Comparison of ENCODE assay signal across 8 cellular contexts in genomic region chr11:93236741-93237675, GRCh38. TPM values are rescaled to one million over a fixed set of nuclear protein-coding genes. Genes with fewer than 3 reads are reported as not detected.
DNase-seq lines count a peak whose midpoint lies in the region; ATAC-seq and TF ChIP-seq lines count a peak whose summit lies in the region.

No MANE protein-coding gene starts in this region.

- no peaks in the 10 kb centered on the region for H3K36me3 Mint-ChIP-seq in Caco-2 (ENCODE audit: insufficient read depth, unreplicated experiment)

- H3K27ac ChIP-seq in Panc1 (ENCODE audit: low read length) (no peak overlapping the region), neuronal stem cell (replicated peaks; ENCODE audit: low read length) (no peak overlapping the region)

- CTCF ChIA-PET in Caco-2 (lab: Charles Lee) = interaction anchor here (0.6 to 2.0 kb wide), 14 partner anchors 12 to 1264 kb away, joined by 3 to 12 read pairs (median 3); no protein-coding TSS in a partner anchor
- CTCF ChIA-PET in Panc1 (lab: Charles Lee) = no interaction called here

- H3K14ac ChIP-seq in neuronal stem cell (ENCODE audit: low read length) = no peak overlapping the region

- H3K27me3 Mint-ChIP-seq in Caco-2 (ENCODE audit: insufficient read depth, unreplicated experiment) = peaks cover 13% of the 10 kb centered on the region

- H2AK5ac ChIP-seq in neuronal stem cell (ENCODE audit: low read depth, low read length) = no peak overlapping the region

- H2BK15ac ChIP-seq in neuronal stem cell (ENCODE audit: low read length) = no peak overlapping the region

- in situ Hi-C loops in Panc1 (cut with HindIII; ENCODE audit: low pct_unique_long_range_greater_than_20kb, low sequenced_read_pairs) = no loop called here

- TF ChIP-seq CTCF in Caco-2 (IDR thresholded peaks at IDR 0.05; ENCODE audit: insufficient read depth in 1 of 2, low read depth in 1 of 2, low read length in 1 of 2, severe bottlenecking in 1 of 2, unreplicated experiment in 1 of 2) = peak; percentile 72 to 86
- TF ChIP-seq CTCF in Panc1 (IDR thresholded peaks at IDR 0.05) = peak; percentile 74

- no TSS peak for BruUV-seq in Caco-2 (replicated peaks; lab: Mats Ljungman, UMichigan)
- no TSS peak for BruUV-seq in Panc1 (replicated peaks; lab: Mats Ljungman, UMichigan)

- no peak overlapping the region for H2AFZ ChIP-seq in neuronal stem cell (ENCODE audit: low read length)

- DNase-seq in Caco-2 (peak in 1 of 2 experiments; percentile 73), Panc1 (ENCODE audit: low read depth, low spot score) (no peak), fibroblast of gingiva (ENCODE audit: low read depth) (peak; percentile 26), neuronal stem cell (ENCODE audit: low spot score) (peak; percentile 29)

- H3K9me3 ChIP-seq in Caco-2 = no peaks in the 10 kb centered on the region
- no peaks in the 10 kb centered on the region for H3K9me3 ChIP-seq in Panc1 (ENCODE audit: control insufficient read depth, insufficient read depth, low read depth, low read length)
- no peaks in the 10 kb centered on the region for H3K9me3 ChIP-seq in neuronal stem cell (replicated peaks in 1 of 2; ENCODE audit: control insufficient read depth in 2 of 2, insufficient read depth in 1 of 2, low read depth in 1 of 2, low read length in 2 of 2)

- no peak overlapping the region for H4K8ac ChIP-seq in neuronal stem cell (ENCODE audit: low read depth, low read length)

- H3K36me3 ChIP-seq in Caco-2 (ENCODE audit: control insufficient read depth, insufficient read depth, low read length) (no peaks in the 10 kb centered on the region), Panc1 (ENCODE audit: control insufficient read depth, insufficient read depth, low read length) (no peaks in the 10 kb centered on the region), neuronal stem cell (replicated peaks in 1 of 2; ENCODE audit: control insufficient read depth in 2 of 2, insufficient read depth in 2 of 2, low read length in 2 of 2) (no peaks in the 10 kb centered on the region)

- H3K27ac Mint-ChIP-seq in Caco-2 (ENCODE audit: unreplicated experiment) = no peak overlapping the region

- no peaks in the 10 kb centered on the region for H3K4me1 ChIP-seq in Caco-2
- H3K4me1 ChIP-seq in Panc1 (ENCODE audit: control insufficient read depth, insufficient read depth, low read length) = no peaks in the 10 kb centered on the region
- no peaks in the 10 kb centered on the region for H3K4me1 ChIP-seq in neuronal stem cell (ENCODE audit: control insufficient read depth in 2 of 2, insufficient read depth in 1 of 2, low read depth in 1 of 2, low read length in 2 of 2)

- no peaks in the 10 kb centered on the region for H3K4me1 Mint-ChIP-seq in Caco-2 (ENCODE audit: low read depth, unreplicated experiment)

- H4K91ac ChIP-seq in neuronal stem cell (ENCODE audit: low read depth, low read length, poor library complexity) = no peak overlapping the region

- H3K27me3 ChIP-seq in Caco-2 (replicated peaks; ENCODE audit: control insufficient read depth, insufficient read depth, low read length) (peaks cover 6% of the 10 kb centered on the region; the same call in 1 of the 2 replicates), Panc1 (ENCODE audit: control insufficient read depth, insufficient read depth, low read length) (peaks cover 34% of the 10 kb centered on the region), neuronal stem cell (ENCODE audit: control insufficient read depth in 3 of 3, insufficient read depth in 3 of 3, low read depth in 1 of 3, low read length in 3 of 3) (peaks cover 0 to 5% (median 0%) of the 10 kb centered on the region in 3 experiments)

- POLR2A ChIA-PET in Caco-2 (lab: Charles Lee) = no interaction called here
- POLR2A ChIA-PET in Panc1 (lab: Charles Lee) = no interaction called here

- no peak overlapping the region for H3K23ac ChIP-seq in neuronal stem cell (ENCODE audit: low read depth, low read length, poor library complexity)

- no peaks in the 10 kb centered on the region for H3K79me1 ChIP-seq in neuronal stem cell (ENCODE audit: low read depth, low read length)

- no peak overlapping the region for H3K4me3 Mint-ChIP-seq in Caco-2 (ENCODE audit: unreplicated experiment)

- H3K4ac ChIP-seq in neuronal stem cell (ENCODE audit: low read length) = no peak overlapping the region

- ATAC-seq in GM18873 (IDR thresholded peaks at IDR 0.05; ENCODE audit: low FRiP score, unreplicated experiment) (peak; percentile 70), HG03439 (IDR thresholded peaks at IDR 0.05; ENCODE audit: unreplicated experiment) (peak; percentile 47), Panc1 (peak; percentile 80), HG03457 (IDR thresholded peaks at IDR 0.05; ENCODE audit: unreplicated experiment) (no peak), HG03196 (IDR thresholded peaks at IDR 0.05; ENCODE audit: unreplicated experiment) (no peak)

- H3K4me2 ChIP-seq in neuronal stem cell (ENCODE audit: insufficient read depth, low read length, poor library complexity, severe bottlenecking) = no peak overlapping the region

- H3K4me3 ChIP-seq in Caco-2 (ENCODE audit: low read depth, low read length) (no peak overlapping the region), Panc1 (ENCODE audit: low read depth in 2 of 2, low read length in 2 of 2) (no peak overlapping the region), neuronal stem cell (ENCODE audit: low read length in 2 of 2) (no peak overlapping the region)

- no peak overlapping the region for H3K9ac ChIP-seq in neuronal stem cell (ENCODE audit: low read depth, low read length, poor library complexity)

- no peak overlapping the region for H2BK5ac ChIP-seq in neuronal stem cell (ENCODE audit: low read length)

- no peak overlapping the region for H3K18ac ChIP-seq in neuronal stem cell (ENCODE audit: low read length)

- H2BK12ac ChIP-seq in neuronal stem cell (ENCODE audit: low read length) = no peak overlapping the region

- intact Hi-C loops in Caco-2 (cut with micrococcal nuclease; ENCODE audit: unreplicated experiment) (loop anchor here (5.0 kb wide), 1 partner anchor 250 kb away; no protein-coding TSS in a partner anchor), Panc1 (cut with micrococcal nuclease; ENCODE audit: unreplicated experiment) (loop anchor here (10.0 kb wide), 2 partner anchors 58 to 1268 kb away; no protein-coding TSS in a partner anchor)

- no peak overlapping the region for H2BK120ac ChIP-seq in neuronal stem cell (ENCODE audit: low read depth, low read length)

- H3K9me3 Mint-ChIP-seq in Caco-2 (ENCODE audit: unreplicated experiment) = no peaks in the 10 kb centered on the region

- WGBS in neuronal stem cell (ENCODE audit: extremely low coverage in 2 of 2, insufficient read length in 2 of 2, insufficient replicate concordance in 1 of 2), 2 donors = no CpG with 5 or more reads among the region's 10 CpGs

RNA-seq across cellular contexts. Expression of gene SLC36A4, which starts 39.2 kb away (rescaled TPM):
- total RNA-seq in Caco-2 (2022) (11.2 and 12.5 TPM in 2 replicates), Panc1 (2021; ENCODE audit: unreplicated experiment) (30.3 TPM)
- polyA plus RNA-seq in Panc1 (2012; ENCODE audit: insufficient read length) = 19.8 TPM
- 26.7 TPM for polyA plus RNA-seq in neuronal stem cell (2013, experiment 1 of 2)
- polyA plus RNA-seq in neuronal stem cell (2013, experiment 2 of 2) = 27.3 TPM

Comparison
In these comparisons a context has a peak if more than half of its experiments do, and no peak if none do; other contexts are left out.
1. ATAC-seq: peak in GM18873 (single experiment), HG03439 (single experiment) and Panc1 (single experiment); none in HG03457 (single experiment) and HG03196 (single experiment).